ENCODE assay signal across 8 cellular contexts in genomic region chr3:36868614-36869436, GRCh38.
A peak's percentile ranks its signal among the peaks of the same experiment; 100 is the strongest.
DNase-seq lines count a peak whose midpoint lies in the region; ATAC-seq and TF ChIP-seq lines count a peak whose summit lies in the region.

No MANE protein-coding gene starts in this region.

- H3K4me3 ChIP-seq in coronary artery: no peak overlapping the region
- no peak overlapping the region for H3K4me3 ChIP-seq in right lobe of liver

- intact Hi-C loops in right lobe of liver (cut with DNase I): loop anchor here in 1 of 2 donors (10.0 kb wide), 1 partner anchor 144 kb away; no protein-coding TSS in a partner anchor

- no peak overlapping the region for H3K27ac ChIP-seq in coronary artery
- no peak overlapping the region for H3K27ac ChIP-seq in right lobe of liver

- H3K9me3 ChIP-seq in right lobe of liver: no peaks in the 10 kb centered on the region

- H3K36me3 ChIP-seq in right lobe of liver: peaks cover 0 to 8% (median 3%) of the 10 kb centered on the region in 4 donors

- ATAC-seq in GM18861 (IDR thresholded peaks at IDR 0.05; ENCODE audit: unreplicated experiment): peak; percentile 87
- ATAC-seq in HG03045 (IDR thresholded peaks at IDR 0.05; ENCODE audit: unreplicated experiment): peak; percentile 82
- ATAC-seq in activated CD4-positive, CD25-positive, alpha-beta regulatory T cell treated with anti-CD3 and anti-CD28 coated beads, Interleukin-2, amount 50 U/mL, for 24 hours: peak; percentile 73 to 76
- peak; percentile 85 to 91 (median 89) for ATAC-seq in right lobe of liver

- 36% methylated on average over 2 of the region's 2 CpGs for WGBS in right lobe of liver (ENCODE audit: insufficient coverage, low coverage, low lambda C conversion rate, missing lambda C conversion rate)

- TF ChIP-seq CTCF in coronary artery (IDR thresholded peaks at IDR 0.05) (peak; percentile 67), right lobe of liver (IDR thresholded peaks at IDR 0.05) (peak; percentile 62 to 86 (median 82))

- DNase-seq in Ammon's horn (ENCODE audit: low spot score) (peak; percentile 88), NCI-H2196 treated with DMSO at 0.1 percent for 48 hours (lab: John Stamatoyannopoulos, UW; ENCODE audit: unreplicated experiment) (peak; percentile 1), coronary artery (ENCODE audit: low spot score) (no peak), right lobe of liver (no peak)
- peak; percentile 16 to 19 for DNase-seq in stimulated activated CD8-positive, alpha-beta memory T cell treated with anti-CD3 and anti-CD28 coated beads, Interleukin-2, amount 100 ng/mL, for 1 hour (ENCODE audit: low read depth in 2 of 2)

- no peaks in the 10 kb centered on the region for H3K27me3 ChIP-seq in right lobe of liver

- H3K4me1 ChIP-seq in right lobe of liver: no peaks in the 10 kb centered on the region

- TF ChIP-seq POLR2A in right lobe of liver (IDR thresholded peaks at IDR 0.05): no peak

Comparison
In these comparisons a context has a peak if more than half of its experiments do, and no peak if none do; other contexts are left out.
1. DNase-seq: peak in Ammon's horn (single experiment), NCI-H2196 treated with DMSO at 0.1 percent for 48 hours (single experiment) and stimulated activated CD8-positive, alpha-beta memory T cell treated with anti-CD3 and anti-CD28 coated beads, Interleukin-2, amount 100 ng/mL, for 1 hour (2 of 2); none in coronary artery (single experiment) and right lobe of liver (0 of 3).
2. Peak in every context shown above with its lines, with median percentiles within 50 percentile points of each other: ATAC-seq.